ENCODE assay signal across 17 cellular contexts in genomic region chr10:125294109-125294508, GRCh38.
"Had no signal": no experiment of that assay in that cellular context is flagged by ENCODE, and none has a peak within 500 bp of the region (broad histone marks: within the 10 kb centered on the region; RNA-seq: fewer than 3 reads in every experiment).

No MANE protein-coding gene starts in this region.

- H3K4me3 ChIP-seq: colonic mucosa, gastrocnemius medialis, left lung, skin epidermis, tibial nerve had no signal

- H3K27ac ChIP-seq: brain microvascular endothelial cell, colonic mucosa, gastrocnemius medialis, left lung, skin epidermis, tibial nerve had no signal

- H3K27me3 ChIP-seq: brain microvascular endothelial cell, colonic mucosa, left lung, tibial nerve had no signal

- H3K9me3 ChIP-seq: colonic mucosa, gastrocnemius medialis had no signal

- H3K4me1 ChIP-seq: colonic mucosa, gastrocnemius medialis, left lung, tibial nerve had no signal

- H3K36me3 ChIP-seq: brain microvascular endothelial cell, colonic mucosa, gastrocnemius medialis, left lung, tibial nerve had no signal

- DNase-seq: activated CD4-positive, alpha-beta T cell treated with anti-CD3 and anti-CD28 coated beads, Interleukin-2, amount 10 ng/mL, durations not matched to agents 7 days and 5 days; activated CD8-positive, alpha-beta T cell treated with anti-CD3 and anti-CD28 coated beads, Interleukin-2, amount 10 ng/mL, durations not matched to agents 7 days and 5 days; activated effector memory CD4-positive, alpha-beta T cell treated with Interleukin-2 at 50 U/mL for 16 hours; activated naive CD4-positive, alpha-beta T cell treated with anti-CD3 and anti-CD28 coated beads, Interleukin-2, amount 10 ng/mL, durations not matched to agents 7 days and 5 days; activated naive CD8-positive, alpha-beta T cell treated with anti-CD3 and anti-CD28 coated beads, Interleukin-2, amount 50 U/mL, for 24 hours; activated T-cell treated with anti-CD3 and anti-CD28 coated beads, Interleukin-2, amount 50 U/mL, for 4 hours; anterior cingulate cortex; brain microvascular endothelial cell; colonic mucosa; gastrocnemius medialis; head of caudate nucleus; left lung; right cardiac atrium; T1000 had no signal

- ATAC-seq: activated CD4-positive, CD25-positive, alpha-beta regulatory T cell treated with anti-CD3 and anti-CD28 coated beads, Interleukin-2, amount 50 U/mL, for 24 hours; activated CD8-positive, alpha-beta T cell treated with anti-CD3 and anti-CD28 coated beads, Interleukin-2, amount 10 ng/mL, durations not matched to agents 7 days and 5 days; activated naive CD8-positive, alpha-beta T cell treated with anti-CD3 and anti-CD28 coated beads, Interleukin-2, amount 50 U/mL, for 24 hours; activated T-cell treated with anti-CD3 and anti-CD28 coated beads, Interleukin-2, amount 50 U/mL, for 4 hours; gastrocnemius medialis; left lung; right cardiac atrium had no signal
